29 cellular contexts compared by ENCODE assay signal in the genomic region with DNA sequence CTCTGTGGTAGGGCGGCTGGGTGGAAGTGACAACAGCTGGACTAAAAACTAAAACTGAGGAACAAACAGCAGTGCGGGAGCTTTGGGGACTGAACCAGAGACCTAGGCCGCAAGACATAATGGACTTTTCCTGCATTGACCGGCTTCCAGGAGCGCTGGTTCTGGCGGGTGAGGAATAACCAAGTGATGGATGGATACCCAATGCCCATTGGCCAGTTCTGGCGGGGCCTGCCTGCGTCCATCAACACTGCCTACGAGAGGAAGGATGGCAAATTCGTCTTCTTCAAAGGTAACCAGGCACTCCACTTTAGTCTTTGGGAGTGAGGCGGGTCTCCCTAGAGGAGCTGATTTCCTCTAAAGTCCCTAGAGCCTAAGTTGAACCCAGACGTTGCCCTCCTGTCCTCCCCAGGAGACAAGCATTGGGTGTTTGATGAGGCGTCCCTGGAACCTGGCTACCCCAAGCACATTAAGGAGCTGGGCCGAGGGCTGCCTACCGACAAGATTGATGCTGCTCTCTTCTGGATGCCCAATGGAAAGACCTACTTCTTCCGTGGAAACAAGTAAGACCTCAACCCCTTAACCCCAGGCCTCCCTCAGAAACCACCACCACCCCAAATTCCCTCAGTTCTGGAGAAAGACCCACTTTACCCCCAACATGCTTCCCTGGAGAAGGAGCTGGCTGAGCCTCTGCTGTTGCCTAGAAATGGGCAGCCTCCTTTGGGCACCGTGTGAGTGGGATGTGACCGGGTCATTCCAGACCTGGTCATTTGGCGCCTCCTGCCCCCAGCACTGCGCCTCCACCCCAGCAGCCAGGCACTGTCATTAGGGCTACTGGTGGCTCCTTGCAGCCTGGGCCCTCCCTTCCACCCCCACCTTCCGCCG. TPM values are rescaled to one million over a fixed set of nuclear protein-coding genes. Genes with fewer than 3 reads are reported as not detected.
A peak's percentile ranks its signal among the peaks of the same experiment; 100 is the strongest.
DNase-seq lines count a peak whose midpoint lies in the region; ATAC-seq, FAIRE-seq and TF ChIP-seq lines count a peak whose summit lies in the region.
"Had no signal": no experiment of that assay in that cellular context is flagged by ENCODE, and none has a peak within 500 bp of the region (broad histone marks: within the 10 kb centered on the region; RNA-seq: fewer than 3 reads in every experiment).

No MANE protein-coding gene starts in this region.

- WGBS in HepG2 (ENCODE audit: low lambda C conversion rate), result 75% methylated on average over 22 of the region's 22 CpGs
- 96% methylated on average over 19 of the region's 22 CpGs for WGBS in smooth muscle cell (ENCODE audit: low lambda C conversion rate)

- in situ Hi-C loops in HepG2 (cut with HindIII; ENCODE audit: extremely low pct_ligation_motif_present, low pct_unique_long_range_greater_than_20kb), result loop anchor here (5.0 kb wide), 1 partner anchor 287 kb away; no protein-coding TSS in a partner anchor

- H3K4me1 Mint-ChIP-seq in GM23338, result peaks cover 28% of the 10 kb centered on the region
- H3K4me1 Mint-ChIP-seq: T-cell had no signal

- TF ChIP-seq EP300 in HepG2 (IDR thresholded peaks at IDR 0.05; ENCODE audit: low read depth in 2 of 2, low read length in 2 of 2) (no peak), HepG2 (CRISPR knock-in tag; IDR thresholded peaks at IDR 0.05; ENCODE audit: borderline replicate concordance) (no peak)

- H3K9me3 ChIP-seq in RWPE2 (ENCODE audit: severe bottlenecking) (no peaks in the 10 kb centered on the region), HepG2 (ENCODE audit: low read length) (no peaks in the 10 kb centered on the region), smooth muscle cell (replicated peaks; ENCODE audit: low read depth) (no peaks in the 10 kb centered on the region)
- H3K9me3 ChIP-seq: Caco-2, esophagus muscularis mucosa, gastrocnemius medialis had no signal

- H3K27ac ChIP-seq in RWPE2 (ENCODE audit: poor library complexity, severe bottlenecking) (peak overlapping the region; percentile 97), HepG2 (ENCODE audit: extremely low read length, insufficient read depth, low read length) (no peak overlapping the region), smooth muscle cell (ENCODE audit: low read depth) (peak overlapping the region; percentile 100), GM23338 (ENCODE audit: low read depth) (no peak overlapping the region)
- H3K27ac ChIP-seq: gastrocnemius medialis, hepatocyte had no signal

- CTCF ChIA-PET in HepG2 (lab: Yijun Ruan, JAX; ENCODE audit: low intra/inter-chr PET ratio, low total read pairs), result no interaction called here

- H3K4me1 ChIP-seq in RWPE2 (ENCODE audit: insufficient read depth, poor library complexity, severe bottlenecking), result peaks cover 38% of the 10 kb centered on the region
- peaks cover 21% of the 10 kb centered on the region for H3K4me1 ChIP-seq in HepG2 (ENCODE audit: insufficient read depth, low read length)
- peaks cover 20% of the 10 kb centered on the region for H3K4me1 ChIP-seq in smooth muscle cell (ENCODE audit: low read depth)
- peaks cover 18% of the 10 kb centered on the region for H3K4me1 ChIP-seq in GM23338 (ENCODE audit: insufficient read depth)

- no peak for TF ChIP-seq POLR2A in HepG2 (IDR thresholded peaks at IDR 0.05; ENCODE audit: insufficient read depth in 1 of 2, low read depth in 2 of 2, low read length in 2 of 2)

- peaks cover 12% of the 10 kb centered on the region for H3K27me3 Mint-ChIP-seq in GM23338 (ENCODE audit: insufficient read depth, low read depth, poor library complexity)

- H2AFZ ChIP-seq in HepG2 (ENCODE audit: low read length) (no peak overlapping the region), smooth muscle cell (ENCODE audit: low read depth) (no peak overlapping the region), GM23338 (no peak overlapping the region)
- H2AFZ ChIP-seq: hepatocyte had no signal

- no peak overlapping the region for H3K27ac Mint-ChIP-seq in GM23338
- H3K27ac Mint-ChIP-seq: activated naive CD4-positive, alpha-beta T cell treated with anti-CD3 and anti-CD28 coated beads for 36 hours; stimulated activated naive CD8-positive, alpha-beta T cell treated with anti-CD3 and anti-CD28 coated beads, Interleukin-15, amount 100 ng/mL, for 72 hours; T-cell had no signal

- peaks cover 54% of the 10 kb centered on the region for H3F3A ChIP-seq in smooth muscle cell (ENCODE audit: low read depth)
- peaks cover 12% of the 10 kb centered on the region for H3F3A ChIP-seq in GM23338 (replicated peaks; ENCODE audit: low read depth)

- DNase-seq in D341Med (ENCODE audit: low spot score), result peak; percentile 15
- no peak for DNase-seq in RWPE2 (ENCODE audit: low spot score)
- DNase-seq in HepG2 (ENCODE audit: low spot score), result no peak
- DNase-seq in smooth muscle cell (lab: John Stamatoyannopoulos, UW; ENCODE audit: unreplicated experiment), result no peak
- DNase-seq in GM23338 (ENCODE audit: low spot score), result no peak
- DNase-seq in dedifferentiated amniotic fluid mesenchymal stem cell (ENCODE audit: extremely low spot score), result no peak
- DNase-seq: activated CD4-positive, alpha-beta T cell treated with anti-CD3 and anti-CD28 coated beads, Interleukin-2, amount 50 U/mL, for 4 hours; activated naive CD4-positive, alpha-beta T cell treated with anti-CD3 and anti-CD28 coated beads for 36 hours; Caco-2; DND-41; gastrocnemius medialis; left colon; mesendoderm; NCI-H1105; NCI-H2029; NCI-H524 treated with DMSO at 0.1 percent for 48 hours; stimulated activated CD4-positive, alpha-beta T cell treated with anti-CD3 and anti-CD28 coated beads, Interleukin-1b, Interleukin-23, amount 100 ng/mL, for 48 hours; stimulated activated CD8-positive, alpha-beta memory T cell treated with anti-CD3 and anti-CD28 coated beads, Interleukin-4, amount 100 ng/mL, for 48 hours; stimulated activated naive CD8-positive, alpha-beta T cell treated with anti-CD3 and anti-CD28 coated beads, Interleukin-15, amount 100 ng/mL, for 72 hours; T-cell; trophoblast cell had no signal

- H3K36me3 ChIP-seq in RWPE2 (ENCODE audit: low read depth) (peaks cover 73% of the 10 kb centered on the region), HepG2 (replicated peaks in 1 of 2; ENCODE audit: control insufficient read depth in 1 of 2, insufficient read depth in 2 of 2, low read length in 2 of 2) (no peaks in the 10 kb centered on the region), smooth muscle cell (ENCODE audit: low read depth) (no peaks in the 10 kb centered on the region), GM23338 (ENCODE audit: insufficient read depth) (no peaks in the 10 kb centered on the region; the same call in 1 of the 2 replicates)

- no peak overlapping the region for H3K9ac ChIP-seq in HepG2 (ENCODE audit: insufficient read depth, low read depth, low read length)
- no peak overlapping the region for H3K9ac ChIP-seq in smooth muscle cell (ENCODE audit: low read depth)

- ATAC-seq in RWPE2 (ENCODE audit: low read depth) (no peak), HepG2 (no peak), GM23338 (no peak), HG02938 (IDR thresholded peaks at IDR 0.05; ENCODE audit: unreplicated experiment) (no peak), HG02623 (IDR thresholded peaks at IDR 0.05; ENCODE audit: unreplicated experiment) (no peak)
- ATAC-seq: gastrocnemius medialis; left colon; stimulated activated naive CD8-positive, alpha-beta T cell treated with anti-CD3 and anti-CD28 coated beads, Interleukin-15, amount 100 ng/mL, for 72 hours; T-cell had no signal

- intact Hi-C loops in HepG2 (cut with micrococcal nuclease; ENCODE audit: unreplicated experiment), result no loop called here

- H3K4me3 Mint-ChIP-seq in GM23338, result no peak overlapping the region
- H3K4me3 Mint-ChIP-seq: activated naive CD4-positive, alpha-beta T cell treated with anti-CD3 and anti-CD28 coated beads for 36 hours; stimulated activated naive CD8-positive, alpha-beta T cell treated with anti-CD3 and anti-CD28 coated beads, Interleukin-15, amount 100 ng/mL, for 72 hours; T-cell had no signal

- TF ChIP-seq RAD21 in HepG2 (CRISPR knock-in tag; IDR thresholded peaks at IDR 0.05), result no peak

- no peak overlapping the region for H3K4me2 ChIP-seq in HepG2 (ENCODE audit: low read depth, low read length)
- no peak overlapping the region for H3K4me2 ChIP-seq in smooth muscle cell
- no peak overlapping the region for H3K4me2 ChIP-seq in GM23338
- H3K4me2 ChIP-seq: hepatocyte had no signal

- no peak for FAIRE-seq in HepG2 (lab: Jason Lieb, UNC)
- FAIRE-seq: bronchial epithelial cell had no signal

- H3K9me3 Mint-ChIP-seq in GM23338, result no peaks in the 10 kb centered on the region
- H3K9me3 Mint-ChIP-seq: activated naive CD4-positive, alpha-beta T cell treated with anti-CD3 and anti-CD28 coated beads for 36 hours; stimulated activated naive CD8-positive, alpha-beta T cell treated with anti-CD3 and anti-CD28 coated beads, Interleukin-15, amount 100 ng/mL, for 72 hours; T-cell had no signal

- no peaks in the 10 kb centered on the region for H3K9me2 ChIP-seq in GM23338 (ENCODE audit: insufficient read depth)

- POLR2A ChIA-PET in HepG2 (lab: Yijun Ruan, JAX), result interaction anchor here (0.8 kb wide), 1 partner anchor 22 kb away, joined by 3 read pairs; no protein-coding TSS in a partner anchor

- BruUV-seq in HepG2 (replicated peaks; lab: Mats Ljungman, UMichigan), result no TSS peak

- H3K27me3 ChIP-seq in RWPE2 (ENCODE audit: insufficient read depth, poor library complexity, severe bottlenecking) (no peaks in the 10 kb centered on the region), HepG2 (ENCODE audit: control insufficient read depth in 1 of 2, insufficient read depth in 2 of 2, low read length in 2 of 2) (peaks cover 1 to 27% of the 10 kb centered on the region in 2 experiments; a peak in 4 of 5 replicates), smooth muscle cell (ENCODE audit: low read depth) (no peaks in the 10 kb centered on the region), GM23338 (ENCODE audit: insufficient read depth) (no peaks in the 10 kb centered on the region)
- H3K27me3 ChIP-seq: esophagus muscularis mucosa, gastrocnemius medialis, hepatocyte had no signal

- peaks cover 49% of the 10 kb centered on the region for H3K36me3 Mint-ChIP-seq in GM23338 (ENCODE audit: low read depth)
- H3K36me3 Mint-ChIP-seq: T-cell had no signal

- no peak overlapping the region for H3K4me3 ChIP-seq in RWPE2 (ENCODE audit: severe bottlenecking)
- H3K4me3 ChIP-seq in HepG2 (replicated peaks in 1 of 3; ENCODE audit: insufficient read depth in 1 of 3, low read depth in 2 of 3, low read length in 3 of 3), result no peak overlapping the region
- no peak overlapping the region for H3K4me3 ChIP-seq in smooth muscle cell
- H3K4me3 ChIP-seq in GM23338, result no peak overlapping the region
- H3K4me3 ChIP-seq: coronary artery, esophagus muscularis mucosa, gastrocnemius medialis, hepatocyte had no signal

- H4K20me1 ChIP-seq in HepG2 (ENCODE audit: insufficient read depth, low read length) (no peaks in the 10 kb centered on the region), smooth muscle cell (ENCODE audit: low read depth) (peaks cover 54% of the 10 kb centered on the region), GM23338 (replicated peaks; ENCODE audit: insufficient read depth) (no peaks in the 10 kb centered on the region)

- TF ChIP-seq CTCF in RWPE2 (IDR thresholded peaks at IDR 0.05; ENCODE audit: poor library complexity, severe bottlenecking) (no peak), HepG2 (CRISPR knock-in tag; IDR thresholded peaks at IDR 0.05) (peak; percentile 41), smooth muscle cell (IDR thresholded peaks at IDR 0.05; ENCODE audit: borderline replicate concordance, insufficient read depth, poor library complexity, severe bottlenecking) (no peak), GM23338 (conservative IDR thresholded peaks at IDR 0.05; ENCODE audit: low read depth in 2 of 2) (no peak)

- H3K79me2 ChIP-seq in HepG2 (ENCODE audit: insufficient read depth, low read length), result no peaks in the 10 kb centered on the region
- peaks cover 52% of the 10 kb centered on the region for H3K79me2 ChIP-seq in smooth muscle cell (ENCODE audit: low read depth)
- H3K79me2 ChIP-seq in GM23338 (replicated peaks; ENCODE audit: insufficient read depth), result peaks cover 2% of the 10 kb centered on the region

RNA-seq across cellular contexts. Expression of gene MMP14, which starts 8.1 kb away (rescaled TPM):
- total RNA-seq in HepG2 (2016; rRNA removed; fragmentation: Illumina TruSeq; extraction: Trizol), result 1.6 and 5.2 TPM in 2 replicates
- total RNA-seq in HepG2 (2016; cell fraction: cytosol; rRNA removed; fragmentation: Illumina TruSeq; extraction: Trizol; ENCODE audit: low read depth), result 0.20 and 0.44 TPM in 2 replicates
- 2.1 and 5.2 TPM in 2 replicates for total RNA-seq in HepG2 (2016; cell fraction: insoluble cytoplasmic fraction; rRNA removed; fragmentation: Illumina TruSeq; extraction: Trizol)
- 0.71 and 0.79 TPM in 2 replicates for total RNA-seq in HepG2 (2016; cell fraction: membrane; rRNA removed; fragmentation: Illumina TruSeq; extraction: Trizol)
- total RNA-seq in HepG2 (2016; cell fraction: nucleus; rRNA removed; fragmentation: Illumina TruSeq; extraction: Trizol), result 4.6 and 5.5 TPM in 2 replicates
- polyA plus RNA-seq in HepG2 (2011; rRNA removed), result 9.8 and 11.3 TPM in 2 replicates
- polyA plus RNA-seq in HepG2 (2011; cell fraction: cytosol; rRNA removed), result 5.8 and 6.5 TPM in 2 replicates
- polyA plus RNA-seq in HepG2 (2011; cell fraction: nucleus; rRNA removed), result 25.6 and 29.7 TPM in 2 replicates
- polyA plus RNA-seq in HepG2 (2012), result 4.8 and 11.1 TPM in 2 replicates
- 0.14 and 0.26 TPM in 2 replicates for polyA plus RNA-seq in HepG2 (2016; cell fraction: cytosol; fragmentation: Illumina TruSeq; extraction: Trizol; ENCODE audit: low read depth)
- 1.7 and 2.1 TPM in 2 replicates for polyA plus RNA-seq in HepG2 (2016; cell fraction: insoluble cytoplasmic fraction; fragmentation: Illumina TruSeq; extraction: Trizol; ENCODE audit: low read depth)
- polyA plus RNA-seq in HepG2 (2016; cell fraction: membrane; fragmentation: Illumina TruSeq; extraction: Trizol; ENCODE audit: low read depth), result 0.27 and 0.44 TPM in 2 replicates
- polyA plus RNA-seq in HepG2 (2016; cell fraction: nucleus; fragmentation: Illumina TruSeq; extraction: Trizol; ENCODE audit: insufficient read depth, low read depth), result 9.4 and 10.2 TPM in 2 replicates
- polyA minus RNA-seq in HepG2 (2011; rRNA and poly(A)+ RNA removed; ENCODE audit: low replicate concordance), result 1.4 and 12.3 TPM in 2 replicates
- 2.5 and 3.8 TPM in 2 replicates for polyA minus RNA-seq in HepG2 (2011; cell fraction: cytosol; rRNA and poly(A)+ RNA removed)
- 4.5 and 4.8 TPM in 2 replicates for polyA minus RNA-seq in HepG2 (2011; cell fraction: nucleus; rRNA and poly(A)+ RNA removed)
- 444 and 491 TPM in 2 replicates for total RNA-seq in smooth muscle cell
- polyA plus RNA-seq in smooth muscle cell, result 52.3 and 58.1 TPM in 2 replicates
- total RNA-seq in GM23338 (2014; rRNA removed; shearing (Covaris generic)), result 48.9 and 56.4 TPM in 2 replicates
- polyA plus RNA-seq in GM23338 (2016; fragmentation: Nextera tagmentation; extraction: Ambion mirVana), result 6.5 and 7.0 TPM in 2 replicates

RNA-seq across cellular contexts. Expression of gene MRPL52, which starts 14.8 kb away (rescaled TPM):
- 329 and 420 TPM in 2 replicates for total RNA-seq in HepG2 (2016; rRNA removed; fragmentation: Illumina TruSeq; extraction: Trizol)
- 142 and 155 TPM in 2 replicates for total RNA-seq in HepG2 (2016; cell fraction: cytosol; rRNA removed; fragmentation: Illumina TruSeq; extraction: Trizol; ENCODE audit: low read depth)
- total RNA-seq in HepG2 (2016; cell fraction: insoluble cytoplasmic fraction; rRNA removed; fragmentation: Illumina TruSeq; extraction: Trizol), result 341 and 464 TPM in 2 replicates
- total RNA-seq in HepG2 (2016; cell fraction: membrane; rRNA removed; fragmentation: Illumina TruSeq; extraction: Trizol), result 156 and 160 TPM in 2 replicates
- total RNA-seq in HepG2 (2016; cell fraction: nucleus; rRNA removed; fragmentation: Illumina TruSeq; extraction: Trizol), result 109 and 136 TPM in 2 replicates
- 118 and 123 TPM in 2 replicates for polyA plus RNA-seq in HepG2 (2011; rRNA removed)
- 96.8 and 121 TPM in 2 replicates for polyA plus RNA-seq in HepG2 (2011; cell fraction: cytosol; rRNA removed)
- polyA plus RNA-seq in HepG2 (2011; cell fraction: nucleus; rRNA removed), result 57.8 and 65.3 TPM in 2 replicates
- polyA plus RNA-seq in HepG2 (2012), result 191 and 236 TPM in 2 replicates
- polyA plus RNA-seq in HepG2 (2016; cell fraction: cytosol; fragmentation: Illumina TruSeq; extraction: Trizol; ENCODE audit: low read depth), result 177 and 226 TPM in 2 replicates
- 443 and 518 TPM in 2 replicates for polyA plus RNA-seq in HepG2 (2016; cell fraction: insoluble cytoplasmic fraction; fragmentation: Illumina TruSeq; extraction: Trizol; ENCODE audit: low read depth)
- polyA plus RNA-seq in HepG2 (2016; cell fraction: membrane; fragmentation: Illumina TruSeq; extraction: Trizol; ENCODE audit: low read depth), result 154 and 175 TPM in 2 replicates
- 256 and 271 TPM in 2 replicates for polyA plus RNA-seq in HepG2 (2016; cell fraction: nucleus; fragmentation: Illumina TruSeq; extraction: Trizol; ENCODE audit: insufficient read depth, low read depth)
- polyA minus RNA-seq in HepG2 (2011; rRNA and poly(A)+ RNA removed; ENCODE audit: low replicate concordance), result 17.7 and 30.4 TPM in 2 replicates
- 72.9 and 76.8 TPM in 2 replicates for polyA minus RNA-seq in HepG2 (2011; cell fraction: cytosol; rRNA and poly(A)+ RNA removed)
- 33.7 and 36.6 TPM in 2 replicates for polyA minus RNA-seq in HepG2 (2011; cell fraction: nucleus; rRNA and poly(A)+ RNA removed)
- total RNA-seq in smooth muscle cell, result 85.8 and 220 TPM in 2 replicates
- 274 and 296 TPM in 2 replicates for polyA plus RNA-seq in smooth muscle cell
- total RNA-seq in GM23338 (2014; rRNA removed; shearing (Covaris generic)), result 131 and 138 TPM in 2 replicates
- polyA plus RNA-seq in GM23338 (2016; fragmentation: Nextera tagmentation; extraction: Ambion mirVana), result 617 and 691 TPM in 2 replicates

RNA-seq across cellular contexts. Expression of gene LRP10, which starts 27.1 kb away (rescaled TPM):
- 8.6 and 16.9 TPM in 2 replicates for total RNA-seq in HepG2 (2016; rRNA removed; fragmentation: Illumina TruSeq; extraction: Trizol)
- total RNA-seq in HepG2 (2016; cell fraction: cytosol; rRNA removed; fragmentation: Illumina TruSeq; extraction: Trizol; ENCODE audit: low read depth), result 4.6 and 5.4 TPM in 2 replicates
- total RNA-seq in HepG2 (2016; cell fraction: insoluble cytoplasmic fraction; rRNA removed; fragmentation: Illumina TruSeq; extraction: Trizol), result 8.2 and 17.2 TPM in 2 replicates
- total RNA-seq in HepG2 (2016; cell fraction: membrane; rRNA removed; fragmentation: Illumina TruSeq; extraction: Trizol), result 13.8 and 15.6 TPM in 2 replicates
- total RNA-seq in HepG2 (2016; cell fraction: nucleus; rRNA removed; fragmentation: Illumina TruSeq; extraction: Trizol), result 15.9 and 21.6 TPM in 2 replicates
- 45.2 and 80.6 TPM in 2 replicates for polyA plus RNA-seq in HepG2 (2011; rRNA removed)
- 49.4 and 54.8 TPM in 2 replicates for polyA plus RNA-seq in HepG2 (2011; cell fraction: cytosol; rRNA removed)
- polyA plus RNA-seq in HepG2 (2011; cell fraction: nucleus; rRNA removed), result 70.7 and 85.9 TPM in 2 replicates
- 45.8 and 84.6 TPM in 2 replicates for polyA plus RNA-seq in HepG2 (2012)
- polyA plus RNA-seq in HepG2 (2016; cell fraction: cytosol; fragmentation: Illumina TruSeq; extraction: Trizol; ENCODE audit: low read depth), result 6.5 and 7.4 TPM in 2 replicates
- 8.2 and 10.9 TPM in 2 replicates for polyA plus RNA-seq in HepG2 (2016; cell fraction: insoluble cytoplasmic fraction; fragmentation: Illumina TruSeq; extraction: Trizol; ENCODE audit: low read depth)
- 11.6 and 13.0 TPM in 2 replicates for polyA plus RNA-seq in HepG2 (2016; cell fraction: membrane; fragmentation: Illumina TruSeq; extraction: Trizol; ENCODE audit: low read depth)
- 22.9 and 23.5 TPM in 2 replicates for polyA plus RNA-seq in HepG2 (2016; cell fraction: nucleus; fragmentation: Illumina TruSeq; extraction: Trizol; ENCODE audit: insufficient read depth, low read depth)
- polyA minus RNA-seq in HepG2 (2011; rRNA and poly(A)+ RNA removed; ENCODE audit: low replicate concordance), result 73.0 and 241 TPM in 2 replicates
- 55.0 and 77.3 TPM in 2 replicates for polyA minus RNA-seq in HepG2 (2011; cell fraction: cytosol; rRNA and poly(A)+ RNA removed)
- 23.4 and 37.7 TPM in 2 replicates for polyA minus RNA-seq in HepG2 (2011; cell fraction: nucleus; rRNA and poly(A)+ RNA removed)
- 32.4 and 38.8 TPM in 2 replicates for total RNA-seq in smooth muscle cell
- 81.2 and 87.1 TPM in 2 replicates for polyA plus RNA-seq in smooth muscle cell
- 16.5 and 18.1 TPM in 2 replicates for total RNA-seq in GM23338 (2014; rRNA removed; shearing (Covaris generic))
- 5.4 and 6.4 TPM in 2 replicates for polyA plus RNA-seq in GM23338 (2016; fragmentation: Nextera tagmentation; extraction: Ambion mirVana)

RNA-seq across cellular contexts. Expression of gene SLC7A7, which starts 29.2 kb away (rescaled TPM):
- 0.07 and 0.13 TPM in 2 replicates for total RNA-seq in HepG2 (2016; rRNA removed; fragmentation: Illumina TruSeq; extraction: Trizol)
- total RNA-seq in HepG2 (2016; cell fraction: cytosol; rRNA removed; fragmentation: Illumina TruSeq; extraction: Trizol; ENCODE audit: low read depth), result not detected in 2 replicates
- total RNA-seq in HepG2 (2016; cell fraction: insoluble cytoplasmic fraction; rRNA removed; fragmentation: Illumina TruSeq; extraction: Trizol), result 0.17 TPM in 1 of 2 replicates, not detected in the other
- total RNA-seq in HepG2 (2016; cell fraction: membrane; rRNA removed; fragmentation: Illumina TruSeq; extraction: Trizol), result 0.10 and 0.15 TPM in 2 replicates
- total RNA-seq in HepG2 (2016; cell fraction: nucleus; rRNA removed; fragmentation: Illumina TruSeq; extraction: Trizol), result 0.38 TPM in 1 of 2 replicates, not detected in the other
- 0.63 and 1.1 TPM in 2 replicates for polyA plus RNA-seq in HepG2 (2011; rRNA removed)
- 0.94 and 1.3 TPM in 2 replicates for polyA plus RNA-seq in HepG2 (2011; cell fraction: cytosol; rRNA removed)
- polyA plus RNA-seq in HepG2 (2011; cell fraction: nucleus; rRNA removed), result 2.3 and 2.5 TPM in 2 replicates
- polyA plus RNA-seq in HepG2 (2012), result 1.3 and 1.7 TPM in 2 replicates
- polyA plus RNA-seq in HepG2 (2016; cell fraction: cytosol; fragmentation: Illumina TruSeq; extraction: Trizol; ENCODE audit: low read depth), result not detected in 2 replicates
- 0.19 and 0.40 TPM in 2 replicates for polyA plus RNA-seq in HepG2 (2016; cell fraction: insoluble cytoplasmic fraction; fragmentation: Illumina TruSeq; extraction: Trizol; ENCODE audit: low read depth)
- polyA plus RNA-seq in HepG2 (2016; cell fraction: membrane; fragmentation: Illumina TruSeq; extraction: Trizol; ENCODE audit: low read depth), result 0.23 and 0.27 TPM in 2 replicates
- polyA plus RNA-seq in HepG2 (2016; cell fraction: nucleus; fragmentation: Illumina TruSeq; extraction: Trizol; ENCODE audit: insufficient read depth, low read depth), result not detected in 2 replicates
- 1.2 and 3.2 TPM in 2 replicates for polyA minus RNA-seq in HepG2 (2011; rRNA and poly(A)+ RNA removed; ENCODE audit: low replicate concordance)
- polyA minus RNA-seq in HepG2 (2011; cell fraction: cytosol; rRNA and poly(A)+ RNA removed), result 0.44 TPM in 1 of 2 replicates, not detected in the other
- polyA minus RNA-seq in HepG2 (2011; cell fraction: nucleus; rRNA and poly(A)+ RNA removed), result 0.50 and 0.90 TPM in 2 replicates
- 10.3 and 18.5 TPM in 2 replicates for total RNA-seq in smooth muscle cell
- polyA plus RNA-seq in smooth muscle cell, result 10.0 and 14.1 TPM in 2 replicates
- total RNA-seq in GM23338 (2014; rRNA removed; shearing (Covaris generic)), result 3.6 and 6.1 TPM in 2 replicates
- polyA plus RNA-seq in GM23338 (2016; fragmentation: Nextera tagmentation; extraction: Ambion mirVana), result 2.7 and 4.1 TPM in 2 replicates

RNA-seq across cellular contexts. Expression of gene REM2, which starts 38.6 kb away (rescaled TPM):
- total RNA-seq in HepG2 (2016; rRNA removed; fragmentation: Illumina TruSeq; extraction: Trizol), result not detected in 2 replicates
- total RNA-seq in HepG2 (2016; cell fraction: cytosol; rRNA removed; fragmentation: Illumina TruSeq; extraction: Trizol; ENCODE audit: low read depth), result not detected in 2 replicates
- total RNA-seq in HepG2 (2016; cell fraction: insoluble cytoplasmic fraction; rRNA removed; fragmentation: Illumina TruSeq; extraction: Trizol), result not detected in 2 replicates
- total RNA-seq in HepG2 (2016; cell fraction: membrane; rRNA removed; fragmentation: Illumina TruSeq; extraction: Trizol), result not detected in 2 replicates
- total RNA-seq in HepG2 (2016; cell fraction: nucleus; rRNA removed; fragmentation: Illumina TruSeq; extraction: Trizol), result not detected in 2 replicates
- polyA plus RNA-seq in HepG2 (2011; rRNA removed), result 0.20 and 0.31 TPM in 2 replicates
- polyA plus RNA-seq in HepG2 (2011; cell fraction: cytosol; rRNA removed), result 0.04 and 0.05 TPM in 2 replicates
- polyA plus RNA-seq in HepG2 (2011; cell fraction: nucleus; rRNA removed), result 1.1 and 1.9 TPM in 2 replicates
- 0.21 and 0.67 TPM in 2 replicates for polyA plus RNA-seq in HepG2 (2012)
- not detected in 2 replicates for polyA plus RNA-seq in HepG2 (2016; cell fraction: cytosol; fragmentation: Illumina TruSeq; extraction: Trizol; ENCODE audit: low read depth)
- polyA plus RNA-seq in HepG2 (2016; cell fraction: insoluble cytoplasmic fraction; fragmentation: Illumina TruSeq; extraction: Trizol; ENCODE audit: low read depth), result not detected in 2 replicates
- polyA plus RNA-seq in HepG2 (2016; cell fraction: membrane; fragmentation: Illumina TruSeq; extraction: Trizol; ENCODE audit: low read depth), result not detected in 2 replicates
- not detected in 2 replicates for polyA plus RNA-seq in HepG2 (2016; cell fraction: nucleus; fragmentation: Illumina TruSeq; extraction: Trizol; ENCODE audit: insufficient read depth, low read depth)
- polyA minus RNA-seq in HepG2 (2011; rRNA and poly(A)+ RNA removed; ENCODE audit: low replicate concordance), result 0.26 and 0.30 TPM in 2 replicates
- polyA minus RNA-seq in HepG2 (2011; cell fraction: cytosol; rRNA and poly(A)+ RNA removed), result not detected in 2 replicates
- 0.25 and 0.90 TPM in 2 replicates for polyA minus RNA-seq in HepG2 (2011; cell fraction: nucleus; rRNA and poly(A)+ RNA removed)
- 0.22 and 2.6 TPM in 2 replicates for total RNA-seq in smooth muscle cell
- 1.6 and 5.9 TPM in 2 replicates for polyA plus RNA-seq in smooth muscle cell
- 0.31 and 1.2 TPM in 2 replicates for total RNA-seq in GM23338 (2014; rRNA removed; shearing (Covaris generic))
- polyA plus RNA-seq in GM23338 (2016; fragmentation: Nextera tagmentation; extraction: Ambion mirVana), result 2.9 and 3.0 TPM in 2 replicates
- total RNA-seq: A673, bronchial epithelial cell, SK-MEL-5 had no signal

Comparison
In these comparisons a context has a peak if more than half of its experiments do, and no peak if none do; other contexts are left out.
1. H3K27ac ChIP-seq: peak in RWPE2 (single experiment) and smooth muscle cell (single experiment); none in HepG2 (single experiment) and GM23338 (single experiment).